9 cellular contexts compared by ENCODE assay signal in genomic region chrX:112840382-112841113, GRCh38. TPM values are rescaled to one million over a fixed set of nuclear protein-coding genes. Genes with fewer than 3 reads are reported as not detected.
DNase-seq lines count a peak whose midpoint lies in the region; ATAC-seq, FAIRE-seq and TF ChIP-seq lines count a peak whose summit lies in the region.
"Had no signal": no experiment of that assay in that cellular context is flagged by ENCODE, and none has a peak within 500 bp of the region (broad histone marks: within the 10 kb centered on the region; RNA-seq: fewer than 3 reads in every experiment).

Gene AMOT (minus strand): TSS chrX:112840831. CDS start chrX:112823126, 17,705 bp downstream.

- peak within 1 kb of the TSS; percentile 80 for H3K4me2 ChIP-seq in HepG2 (ENCODE audit: low read depth, low read length)

- no peak for TF ChIP-seq CTCF in HepG2 (CRISPR knock-in tag; IDR thresholded peaks at IDR 0.05)

- no peaks in the 10 kb centered on the region for H3K36me3 Mint-ChIP-seq in activated CD4-positive, alpha-beta T cell treated with anti-CD3 and anti-CD28 coated beads, Interleukin-2, amount 10 ng/mL, durations not matched to agents 7 days and 5 days (ENCODE audit: low read depth)

- H3K4me3 Mint-ChIP-seq in activated CD4-positive, alpha-beta T cell treated with anti-CD3 and anti-CD28 coated beads, Interleukin-2, amount 10 ng/mL, durations not matched to agents 7 days and 5 days, result peak within 1 kb of the TSS; percentile 81

- no peak for TF ChIP-seq RAD21 in HepG2 (CRISPR knock-in tag; IDR thresholded peaks at IDR 0.05)

- H3K27ac Mint-ChIP-seq in activated CD4-positive, alpha-beta T cell treated with anti-CD3 and anti-CD28 coated beads, Interleukin-2, amount 10 ng/mL, durations not matched to agents 7 days and 5 days, result peak within 1 kb of the TSS; percentile 80

- no peaks in the 10 kb centered on the region for H3K36me3 ChIP-seq in HepG2 (replicated peaks in 1 of 2; ENCODE audit: control insufficient read depth in 1 of 2, insufficient read depth in 2 of 2, low read length in 2 of 2)

- no peak for FAIRE-seq in HepG2 (lab: Jason Lieb, UNC)
- FAIRE-seq: A204.1 had no signal

- H4K20me1 ChIP-seq in HepG2 (ENCODE audit: insufficient read depth, low read length), result no peaks in the 10 kb centered on the region

- peak; percentile 43 for ATAC-seq in HG02981 (IDR thresholded peaks at IDR 0.05; ENCODE audit: unreplicated experiment)
- ATAC-seq in HepG2, result peak; percentile 88

- no peak within 1 kb of the TSS for H3K9ac ChIP-seq in HepG2 (ENCODE audit: insufficient read depth, low read depth, low read length)

- no peaks in the 10 kb centered on the region for H3K27me3 ChIP-seq in HepG2 (ENCODE audit: control insufficient read depth in 1 of 2, insufficient read depth in 2 of 2, low read length in 2 of 2)

- no peaks in the 10 kb centered on the region for H3K9me3 Mint-ChIP-seq in activated CD4-positive, alpha-beta T cell treated with anti-CD3 and anti-CD28 coated beads, Interleukin-2, amount 10 ng/mL, durations not matched to agents 7 days and 5 days

- H3K4me1 ChIP-seq in HepG2 (ENCODE audit: insufficient read depth, low read length), result no peaks in the 10 kb centered on the region

- intact Hi-C loops in HepG2 (cut with micrococcal nuclease; ENCODE audit: unreplicated experiment), result no loop called here

- H3K4me1 Mint-ChIP-seq in activated CD4-positive, alpha-beta T cell treated with anti-CD3 and anti-CD28 coated beads, Interleukin-2, amount 10 ng/mL, durations not matched to agents 7 days and 5 days, result peaks cover 21% of the 10 kb centered on the region

- peak; percentile 50 to 54 for DNase-seq in NCI-H187 (lab: John Stamatoyannopoulos, UW)
- no peak for DNase-seq in NCI-H187 treated with DMSO at 0.1 percent for 48 hours (lab: John Stamatoyannopoulos, UW)
- peak; percentile 86 for DNase-seq in NCI-H2227 (lab: John Stamatoyannopoulos, UW; ENCODE audit: unreplicated experiment)
- DNase-seq in activated CD4-positive, alpha-beta T cell treated with anti-CD3 and anti-CD28 coated beads, Interleukin-2, amount 10 ng/mL, durations not matched to agents 7 days and 5 days, result peak; percentile 52
- peak; percentile 63 for DNase-seq in dermis blood vessel endothelial cell
- DNase-seq in HepG2 (ENCODE audit: low spot score), result peak; percentile 1
- peak; percentile 34 for DNase-seq in stimulated activated CD4-positive, alpha-beta T cell treated with anti-CD3 and anti-CD28 coated beads, Interleukin-2, amount 100 ng/mL, for 4 hours (ENCODE audit: low read depth)

- peak within 1 kb of the TSS; percentile 42 for H2AFZ ChIP-seq in HepG2 (ENCODE audit: low read length)

- in situ Hi-C loops in HepG2 (cut with HindIII; ENCODE audit: extremely low pct_ligation_motif_present, low pct_unique_long_range_greater_than_20kb), result no loop called here

- no peak within 1 kb of the TSS for H3K27ac ChIP-seq in HepG2 (ENCODE audit: extremely low read length, insufficient read depth, low read length)

- BruUV-seq in HepG2 (replicated peaks; lab: Mats Ljungman, UMichigan), result no TSS peak

- H3K4me3 ChIP-seq in HepG2 (replicated peaks in 1 of 3; ENCODE audit: insufficient read depth in 1 of 3, low read depth in 2 of 3, low read length in 3 of 3), result peak within 1 kb of the TSS; percentile 42 to 65 (median 54); a peak in 5 of 6 replicates

- CTCF ChIA-PET in activated CD4-positive, alpha-beta T cell treated with anti-CD3 and anti-CD28 coated beads, Interleukin-2, amount 10 ng/mL, durations not matched to agents 7 days and 5 days (lab: Charles Lee), result no interaction called here
- CTCF ChIA-PET in HepG2 (lab: Yijun Ruan, JAX; ENCODE audit: low intra/inter-chr PET ratio, low total read pairs), result no interaction called here

- POLR2A ChIA-PET in activated CD4-positive, alpha-beta T cell treated with anti-CD3 and anti-CD28 coated beads, Interleukin-2, amount 10 ng/mL, durations not matched to agents 7 days and 5 days (lab: Charles Lee), result no interaction called here
- POLR2A ChIA-PET in HepG2 (lab: Yijun Ruan, JAX), result no interaction called here

- H3K27me3 Mint-ChIP-seq in activated CD4-positive, alpha-beta T cell treated with anti-CD3 and anti-CD28 coated beads, Interleukin-2, amount 10 ng/mL, durations not matched to agents 7 days and 5 days, result peaks cover 7% of the 10 kb centered on the region

- 2% methylated on average over 20 of the region's 49 CpGs for WGBS in HepG2 (ENCODE audit: low lambda C conversion rate)

- H3K9me3 ChIP-seq in HepG2 (ENCODE audit: low read length), result no peaks in the 10 kb centered on the region

- no peaks in the 10 kb centered on the region for H3K79me2 ChIP-seq in HepG2 (ENCODE audit: insufficient read depth, low read length)

- TF ChIP-seq EP300 in HepG2 (IDR thresholded peaks at IDR 0.05; ENCODE audit: low read depth in 2 of 2, low read length in 2 of 2) (no peak), HepG2 (CRISPR knock-in tag; IDR thresholded peaks at IDR 0.05; ENCODE audit: borderline replicate concordance) (no peak)

- TF ChIP-seq POLR2A in HepG2 (IDR thresholded peaks at IDR 0.05; ENCODE audit: insufficient read depth in 1 of 2, low read depth in 2 of 2, low read length in 2 of 2), result no peak

TF ChIP-seq in HepG2, 621 proteins besides CTCF, POLR2A, EP300 and RAD21 (continues in another document):
- no peak for TF ChIP-seq PAXIP1 (CRISPR knock-in tag; conservative IDR thresholded peaks at IDR 0.05)

RNA-seq across cellular contexts. Expression of gene AMOT, which starts in this region (rescaled TPM):
- total RNA-seq in activated CD4-positive, alpha-beta T cell treated with anti-CD3 and anti-CD28 coated beads, Interleukin-2, amount 10 ng/mL, durations not matched to agents 7 days and 5 days, result under 1 TPM; 0.69 to 0.79 TPM
- 2.0 and 7.1 TPM in 2 replicates for total RNA-seq in dermis blood vessel endothelial cell
- 0.83 and 0.91 TPM in 2 replicates for total RNA-seq in HepG2 (2016; rRNA removed; fragmentation: Illumina TruSeq; extraction: Trizol)
- total RNA-seq in HepG2 (2016; cell fraction: cytosol; rRNA removed; fragmentation: Illumina TruSeq; extraction: Trizol; ENCODE audit: low read depth), result 0.10 and 0.18 TPM in 2 replicates
- 1.00 and 1.2 TPM in 2 replicates for total RNA-seq in HepG2 (2016; cell fraction: insoluble cytoplasmic fraction; rRNA removed; fragmentation: Illumina TruSeq; extraction: Trizol)
- total RNA-seq in HepG2 (2016; cell fraction: membrane; rRNA removed; fragmentation: Illumina TruSeq; extraction: Trizol), result 0.28 and 0.79 TPM in 2 replicates
- 0.60 and 0.65 TPM in 2 replicates for total RNA-seq in HepG2 (2016; cell fraction: nucleus; rRNA removed; fragmentation: Illumina TruSeq; extraction: Trizol)
- polyA plus RNA-seq in HepG2 (2011; rRNA removed), result 0.13 and 0.39 TPM in 2 replicates
- polyA plus RNA-seq in HepG2 (2011; cell fraction: cytosol; rRNA removed), result 0.05 and 0.14 TPM in 2 replicates
- polyA plus RNA-seq in HepG2 (2011; cell fraction: nucleus; rRNA removed), result 0.05 and 0.29 TPM in 2 replicates
- polyA plus RNA-seq in HepG2 (2012), result 0.17 TPM in 1 of 2 replicates, not detected in the other
- 0.03 and 0.06 TPM in 2 replicates for polyA plus RNA-seq in HepG2 (2016; cell fraction: cytosol; fragmentation: Illumina TruSeq; extraction: Trizol; ENCODE audit: low read depth)
- polyA plus RNA-seq in HepG2 (2016; cell fraction: insoluble cytoplasmic fraction; fragmentation: Illumina TruSeq; extraction: Trizol; ENCODE audit: low read depth), result 0.80 and 0.97 TPM in 2 replicates
- 0.08 and 0.15 TPM in 2 replicates for polyA plus RNA-seq in HepG2 (2016; cell fraction: membrane; fragmentation: Illumina TruSeq; extraction: Trizol; ENCODE audit: low read depth)
- polyA plus RNA-seq in HepG2 (2016; cell fraction: nucleus; fragmentation: Illumina TruSeq; extraction: Trizol; ENCODE audit: insufficient read depth, low read depth), result 0.59 TPM in 2 replicates
- polyA minus RNA-seq in HepG2 (2011; rRNA and poly(A)+ RNA removed; ENCODE audit: low replicate concordance), result 0.72 TPM in 1 of 2 replicates, not detected in the other
- 0.09 and 0.40 TPM in 2 replicates for polyA minus RNA-seq in HepG2 (2011; cell fraction: cytosol; rRNA and poly(A)+ RNA removed)
- polyA minus RNA-seq in HepG2 (2011; cell fraction: nucleus; rRNA and poly(A)+ RNA removed), result 0.13 and 0.87 TPM in 2 replicates

Comparison
In these comparisons a context has a peak if more than half of its experiments do, and no peak if none do; other contexts are left out.
1. Peak in DNase-seq in activated CD4-positive, alpha-beta T cell treated with anti-CD3 and anti-CD28 coated beads, Interleukin-2, amount 10 ng/mL, durations not matched to agents 7 days and 5 days; RNA of the gene not detected or under 1 TPM.